22 cellular contexts compared by ENCODE assay signal in genomic region chr12:96814200-96814599, GRCh38.
DNase-seq lines count a peak whose midpoint lies in the region; ATAC-seq, FAIRE-seq and TF ChIP-seq lines count a peak whose summit lies in the region.
"Had no signal": no experiment of that assay in that cellular context is flagged by ENCODE, and none has a peak within 500 bp of the region (broad histone marks: within the 10 kb centered on the region; RNA-seq: fewer than 3 reads in every experiment).

No MANE protein-coding gene starts in this region.

- H3K4me3 ChIP-seq in IMR-90 (ENCODE audit: insufficient read depth, low read depth, low read length) (no peak overlapping the region), bronchial epithelial cell (ENCODE audit: low read depth, low read length) (no peak overlapping the region)

- TF ChIP-seq POLR2A in IMR-90 (IDR thresholded peaks at IDR 0.05; ENCODE audit: low read depth, low read length) = no peak

- no peak overlapping the region for H3K4me2 ChIP-seq in IMR-90 (ENCODE audit: low read depth, low read length)

- H4K20me1 ChIP-seq in IMR-90 (ENCODE audit: insufficient read depth, low read length) = no peaks in the 10 kb centered on the region

- no peaks in the 10 kb centered on the region for H3K79me1 ChIP-seq in IMR-90 (ENCODE audit: low read depth in 1 of 2, low read length in 2 of 2)

- no peak overlapping the region for H2AK9ac ChIP-seq in IMR-90 (replicated peaks; ENCODE audit: low read depth, low read length, poor library complexity)

- no peak overlapping the region for H2BK15ac ChIP-seq in IMR-90 (ENCODE audit: low read depth, low read length)

- no peak overlapping the region for H3K18ac ChIP-seq in IMR-90 (ENCODE audit: low read depth, low read length)

- no CpG with 5 or more reads among the region's 2 CpGs for WGBS in IMR-90 (ENCODE audit: extremely low coverage in 2 of 2, insufficient read length in 1 of 2), 2 experiments

- ATAC-seq in IMR-90 (ENCODE audit: low read depth) (no peak), GM21723 (IDR thresholded peaks at IDR 0.05; ENCODE audit: unreplicated experiment) (no peak)

- no peak overlapping the region for H2BK20ac ChIP-seq in IMR-90 (ENCODE audit: low read depth, low read length)

- intact Hi-C loops in IMR-90 (cut with micrococcal nuclease) = no loop called here

- no peak overlapping the region for H2BK5ac ChIP-seq in IMR-90 (ENCODE audit: low read depth, low read length, poor library complexity, severe bottlenecking)

- no peak overlapping the region for H4K5ac ChIP-seq in IMR-90 (ENCODE audit: low read depth, low read length)

- no peaks in the 10 kb centered on the region for H3K4me1 ChIP-seq in IMR-90 (ENCODE audit: control insufficient read depth, insufficient read depth, low read length)
- H3K4me1 ChIP-seq: BE2C had no signal

- H3K23ac ChIP-seq in IMR-90 (ENCODE audit: low read depth, low read length) = no peak overlapping the region

- no peak overlapping the region for H3K4ac ChIP-seq in IMR-90 (ENCODE audit: low read depth, low read length)

- peak; percentile 18 for DNase-seq in EL
- peak; percentile 27 for DNase-seq in IMR-90
- DNase-seq in bronchial epithelial cell (ENCODE audit: low read depth) = peak; percentile 32
- peak; percentile 32 for DNase-seq in non-pigmented ciliary epithelial cell (ENCODE audit: low read depth)
- no peak for DNase-seq in OCI-M2 (lab: John Stamatoyannopoulos, UW; ENCODE audit: unreplicated experiment)
- DNase-seq in GF-D8 (lab: John Stamatoyannopoulos, UW) = no peak
- DNase-seq: BE2C; CD4-positive, CD25-positive, alpha-beta regulatory T cell; COR-L47; DMS79 treated with DMSO at 0.1 percent for 48 hours; H9; NCI-H1417; NCI-H187; NCI-H2107; NCI-H446 treated with DMSO at 0.1 percent for 48 hours; NCI-H526 treated with DMSO at 0.1 percent for 48 hours; OCI-M1; Right ventricle myocardium superior had no signal

- H3K14ac ChIP-seq in IMR-90 (replicated peaks; ENCODE audit: low read depth, low read length) = no peak overlapping the region

- CTCF ChIA-PET in IMR-90 (lab: Yijun Ruan, JAX) = no interaction called here

- no peak overlapping the region for H2AFZ ChIP-seq in IMR-90 (replicated peaks; ENCODE audit: low read length, poor library complexity)

- H3K56ac ChIP-seq in IMR-90 (ENCODE audit: extremely low read depth, insufficient read depth, low read length) = no peak overlapping the region

- TF ChIP-seq CTCF in IMR-90 (conservative IDR thresholded peaks at IDR 0.05; ENCODE audit: low read depth, low read length) = no peak
- no peak for TF ChIP-seq CTCF in bronchial epithelial cell (IDR thresholded peaks at IDR 0.05; ENCODE audit: insufficient read depth, low read length, severe bottlenecking)

- TF ChIP-seq RAD21 in IMR-90 (IDR thresholded peaks at IDR 0.05; ENCODE audit: low read length) = no peak

- in situ Hi-C loops in IMR-90 (cut with MboI; ENCODE audit: low sequenced_read_pairs) = no loop called here

- dilution Hi-C loops in IMR-90 (cut with HindIII; ENCODE audit: low sequenced_read_pairs, unreplicated experiment) = no loop called here

- H3K9ac ChIP-seq in IMR-90 (ENCODE audit: low read depth, low read length) = no peak overlapping the region

- H3K27me3 ChIP-seq in IMR-90 (ENCODE audit: control insufficient read depth, insufficient read depth, low read length) (no peaks in the 10 kb centered on the region), bronchial epithelial cell (ENCODE audit: control insufficient read depth, insufficient read depth, low read length) (no peaks in the 10 kb centered on the region)
- H3K27me3 ChIP-seq: BE2C had no signal

- H4K91ac ChIP-seq in IMR-90 (ENCODE audit: insufficient read depth, low read depth, low read length) = no peak overlapping the region

- FAIRE-seq in bronchial epithelial cell (lab: Jason Lieb, UNC) = no peak
- FAIRE-seq: G401.6, GM18507, HTR-8/SVneo had no signal

- no peaks in the 10 kb centered on the region for H3K9me1 ChIP-seq in IMR-90 (ENCODE audit: insufficient read depth, low read length)

- H2AK5ac ChIP-seq in IMR-90 (ENCODE audit: low read depth, low read length) = no peak overlapping the region

- H3K9me3 ChIP-seq in IMR-90 (ENCODE audit: control insufficient read depth, insufficient read depth, low read length) = no peaks in the 10 kb centered on the region
- H3K9me3 ChIP-seq: BE2C had no signal

- no peak overlapping the region for H3K27ac ChIP-seq in IMR-90 (ENCODE audit: insufficient read depth, low read length)

- H3K36me3 ChIP-seq in IMR-90 (ENCODE audit: control insufficient read depth, insufficient read depth, low read length) (no peaks in the 10 kb centered on the region), bronchial epithelial cell (ENCODE audit: control insufficient read depth, insufficient read depth, low read length) (no peaks in the 10 kb centered on the region)
- H3K36me3 ChIP-seq: BE2C had no signal

- no peak overlapping the region for H4K8ac ChIP-seq in IMR-90 (ENCODE audit: low read depth in 2 of 2, low read length in 2 of 2)

- no TSS peak for BruUV-seq in IMR-90 (replicated peaks; lab: Mats Ljungman, UMichigan)

- POLR2A ChIA-PET in IMR-90 (lab: Charles Lee; ENCODE audit: unreplicated experiment) = no interaction called here

- no peak overlapping the region for H2BK120ac ChIP-seq in IMR-90 (ENCODE audit: low read depth, low read length)

TF ChIP-seq in IMR-90, 13 proteins besides CTCF, POLR2A, EP300 and RAD21:
- TF ChIP-seq RFX5 (IDR thresholded peaks at IDR 0.05; ENCODE audit: low read depth, low read length) (no peak), MAFK (IDR thresholded peaks at IDR 0.05; ENCODE audit: low read depth, low read length) (no peak), CHD1 (IDR thresholded peaks at IDR 0.05; ENCODE audit: low read depth, low read length) (no peak), CEBPB (IDR thresholded peaks at IDR 0.05; ENCODE audit: low read depth, low read length) (no peak), FOS (IDR thresholded peaks at IDR 0.05; ENCODE audit: low read depth, low read length) (no peak), SMC3 (IDR thresholded peaks at IDR 0.05; ENCODE audit: low read depth, low read length) (no peak), USF2 (IDR thresholded peaks at IDR 0.05; ENCODE audit: low read depth, low read length) (no peak), MAZ (IDR thresholded peaks at IDR 0.05; ENCODE audit: borderline replicate concordance, low read depth, low read length) (no peak), RCOR1 (IDR thresholded peaks at IDR 0.05; ENCODE audit: insufficient replicate concordance, low read length) (no peak), MXI1 (IDR thresholded peaks at IDR 0.05; ENCODE audit: borderline replicate concordance, low read depth, low read length) (no peak), NFE2L2 (IDR thresholded peaks at IDR 0.05; ENCODE audit: low read depth, low read length) (no peak), BHLHE40 (IDR thresholded peaks at IDR 0.05; ENCODE audit: low read depth, low read length) (no peak), ELK1 (IDR thresholded peaks at IDR 0.05; ENCODE audit: borderline replicate concordance, low read depth, low read length) (no peak)

Comparison
In these comparisons a context has a peak if more than half of its experiments do, and no peak if none do; other contexts are left out.
1. DNase-seq: peak in EL (single experiment), IMR-90 (single experiment), bronchial epithelial cell (single experiment) and non-pigmented ciliary epithelial cell (single experiment); none in OCI-M2 (single experiment) and GF-D8 (single experiment).